In the genomic region with DNA sequence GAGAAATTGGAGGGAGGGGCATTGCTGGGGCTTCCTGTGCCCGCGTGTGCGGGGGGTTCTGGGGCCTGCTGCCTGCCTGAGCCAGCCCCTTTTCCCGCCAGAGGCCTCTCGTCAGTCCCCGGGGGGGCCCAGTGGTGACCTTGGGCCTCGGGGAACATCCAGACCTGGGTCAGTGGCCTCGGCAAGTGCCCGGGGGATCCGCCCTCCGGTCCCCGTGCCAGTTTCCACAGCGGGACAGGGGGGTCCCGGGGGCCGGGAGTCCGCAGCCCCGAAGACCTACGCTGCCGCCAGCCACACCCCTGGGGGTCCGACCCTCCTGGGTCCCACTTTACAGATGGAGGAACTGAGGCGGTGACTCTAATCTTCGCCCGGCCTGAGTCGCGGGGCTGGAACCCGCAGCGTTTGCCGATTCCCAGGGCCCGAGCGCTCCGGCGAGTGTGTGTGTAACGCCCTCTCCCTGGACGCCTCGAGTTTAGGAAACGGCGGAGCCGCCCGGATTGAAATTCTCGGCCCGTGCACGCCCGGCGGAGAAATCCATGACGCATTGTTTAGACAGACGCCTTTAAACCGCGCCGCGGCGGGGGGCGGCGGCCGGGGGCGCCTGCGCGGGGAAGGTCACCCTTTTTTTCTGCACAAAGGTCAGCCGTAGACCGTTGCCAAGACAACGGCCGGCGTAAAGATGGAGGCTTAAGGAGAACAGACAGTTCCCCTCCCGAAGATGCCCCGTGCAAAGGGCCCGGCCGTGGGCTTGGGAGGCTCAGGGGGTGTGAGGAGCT, we compare ENCODE assay signal across 8 cellular contexts.
DNase-seq lines count a peak whose midpoint lies in the region; ATAC-seq and TF ChIP-seq lines count a peak whose summit lies in the region.

No MANE protein-coding gene starts in this region.

- peak overlapping the region; percentile 77 for H3K9ac ChIP-seq in NT2/D1 (ENCODE audit: insufficient read length, low read depth)
- peak overlapping the region; percentile 39; the same call in 1 of the 2 replicates for H3K9ac ChIP-seq in iPS-20b (ENCODE audit: low read depth, low read length)

- H3K4me3 ChIP-seq in NT2/D1 (ENCODE audit: insufficient read length, low read depth): peak overlapping the region; percentile 43
- peak overlapping the region; percentile 40 for H3K4me3 ChIP-seq in brain microvascular endothelial cell (ENCODE audit: low read depth, low read length)
- H3K4me3 ChIP-seq in iPS-20b (ENCODE audit: low read length): peak overlapping the region; percentile 65

- no peaks in the 10 kb centered on the region for H3K36me3 ChIP-seq in NT2/D1 (ENCODE audit: insufficient read depth, insufficient read length, low read length)
- no peaks in the 10 kb centered on the region for H3K36me3 ChIP-seq in brain microvascular endothelial cell (replicated peaks)
- H3K36me3 ChIP-seq in iPS-20b (ENCODE audit: insufficient read depth, low read depth, low read length): no peaks in the 10 kb centered on the region

- H3K27ac ChIP-seq in brain microvascular endothelial cell (no peak overlapping the region), iPS-20b (ENCODE audit: low read length) (no peak overlapping the region)

- ATAC-seq in HG03378 (IDR thresholded peaks at IDR 0.05; ENCODE audit: unreplicated experiment) (no peak), GM18505 (IDR thresholded peaks at IDR 0.05; ENCODE audit: unreplicated experiment) (no peak)

- H3K4me1 ChIP-seq in NT2/D1 (ENCODE audit: insufficient read depth, insufficient read length): peaks cover 17% of the 10 kb centered on the region
- H3K4me1 ChIP-seq in iPS-20b (ENCODE audit: insufficient read depth, low read length): no peaks in the 10 kb centered on the region

- H3K9me3 ChIP-seq in NT2/D1 (ENCODE audit: insufficient read depth, low read length): no peaks in the 10 kb centered on the region
- H3K9me3 ChIP-seq in iPS-20b (ENCODE audit: insufficient read depth, low read depth, low read length): no peaks in the 10 kb centered on the region

- no peak for TF ChIP-seq CTCF in brain microvascular endothelial cell (IDR thresholded peaks at IDR 0.05; ENCODE audit: low read depth, low read length, missing control alignments)

- H3K27me3 ChIP-seq in NT2/D1 (ENCODE audit: insufficient read depth, insufficient read length) (no peaks in the 10 kb centered on the region), brain microvascular endothelial cell (replicated peaks) (no peaks in the 10 kb centered on the region), iPS-20b (ENCODE audit: insufficient read depth, low read length) (peaks cover 10% of the 10 kb centered on the region)

- peak; percentile 22 for DNase-seq in GOT3 (lab: John Stamatoyannopoulos, UW)
- DNase-seq in NT2/D1 (ENCODE audit: low read depth, low spot score): peak; percentile 86
- peak; percentile 82 for DNase-seq in brain microvascular endothelial cell
- DNase-seq in stimulated activated CD4-positive, alpha-beta T cell treated with anti-CD3 and anti-CD28 coated beads, Interleukin-12 subunit alpha, Interleukin-12 subunit beta, amount 100 ng/mL, for 4 hours: peak; percentile 6
- DNase-seq in OCI-M1 (lab: John Stamatoyannopoulos, UW): no peak

- in situ Hi-C loops in brain microvascular endothelial cell (cut with HindIII; ENCODE audit: low pct_ligation_motif_present, low sequenced_read_pairs): no loop called here

- TF ChIP-seq POLR2A in GM18505 (IDR thresholded peaks at IDR 0.05; ENCODE audit: borderline replicate concordance, extremely low read depth, insufficient read depth, insufficient read length): no peak
